ENCODE assay signal across 18 cellular contexts in the genomic region with DNA sequence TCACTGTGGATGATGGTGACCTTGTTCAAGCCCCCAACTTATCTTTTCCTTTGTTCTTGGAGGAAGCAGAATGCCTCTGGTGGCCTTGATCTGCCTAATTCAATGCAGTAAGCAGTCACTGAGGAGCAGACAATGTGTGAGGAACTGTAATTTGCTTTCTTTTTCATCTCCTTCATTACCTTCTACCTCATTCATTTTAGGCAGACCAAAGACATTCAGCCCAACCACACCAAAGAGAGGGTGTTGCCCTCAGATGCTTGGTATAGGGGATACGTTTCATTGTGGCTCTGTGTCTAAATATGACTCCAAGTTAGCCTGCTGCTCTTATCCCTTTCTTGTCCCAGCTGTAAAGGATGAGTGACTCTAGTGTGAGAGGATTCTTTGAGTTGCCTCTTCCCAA. TPM values are rescaled to one million over a fixed set of nuclear protein-coding genes. Genes with fewer than 3 reads are reported as not detected.
DNase-seq lines count a peak whose midpoint lies in the region; ATAC-seq, FAIRE-seq and TF ChIP-seq lines count a peak whose summit lies in the region.
"Had no signal": no experiment of that assay in that cellular context is flagged by ENCODE, and none has a peak within 500 bp of the region (broad histone marks: within the 10 kb centered on the region; RNA-seq: fewer than 3 reads in every experiment).

No MANE protein-coding gene starts in this region.

- FAIRE-seq in GM19239 (lab: Jason Lieb, UNC), result no peak
- FAIRE-seq: A549, GM12891 had no signal

- POLR2A ChIA-PET in activated CD4-positive, alpha-beta memory T cell treated with anti-CD3 and anti-CD28 coated beads, Interleukin-2, amount 10 ng/mL, durations not matched to agents 7 days and 5 days (lab: Charles Lee), result interaction anchor here (1.3 to 1.8 kb wide), 2 partner anchors 14 to 15 kb away, joined by 4 to 5 read pairs; a partner anchor contains a TSS
- POLR2A ChIA-PET in activated CD4-positive, alpha-beta memory T cell treated with anti-CD3 and anti-CD28 coated beads for 36 hours (lab: Charles Lee), result no interaction called here
- POLR2A ChIA-PET in CD8-positive, alpha-beta T cell (lab: Charles Lee), result interaction anchor here (0.7 kb wide), 1 partner anchor 14 kb away, joined by 4 read pairs; no protein-coding TSS in a partner anchor
- POLR2A ChIA-PET in naive thymus-derived CD4-positive, alpha-beta T cell (lab: Charles Lee), result interaction anchor here (1.5 to 2.0 kb wide), 2 partner anchors 14 to 17 kb away, joined by 5 to 10 read pairs; no protein-coding TSS in a partner anchor

- no peaks in the 10 kb centered on the region for H3K36me3 ChIP-seq in CD8-positive, alpha-beta T cell (ENCODE audit: insufficient read depth, low read length)
- peaks cover 53% of the 10 kb centered on the region for H3K36me3 ChIP-seq in RWPE2 (ENCODE audit: low read depth)
- H3K36me3 ChIP-seq in naive thymus-derived CD4-positive, alpha-beta T cell (ENCODE audit: control insufficient read depth in 2 of 3, insufficient read depth in 3 of 3, low read length in 3 of 3), result peaks cover 7 to 24% (median 9%) of the 10 kb centered on the region in 3 experiments

- no peaks in the 10 kb centered on the region for H3K9me3 Mint-ChIP-seq in activated CD4-positive, alpha-beta memory T cell treated with anti-CD3 and anti-CD28 coated beads, Interleukin-2, amount 10 ng/mL, durations not matched to agents 7 days and 5 days
- no peaks in the 10 kb centered on the region for H3K9me3 Mint-ChIP-seq in activated CD4-positive, alpha-beta memory T cell treated with anti-CD3 and anti-CD28 coated beads for 36 hours
- no peaks in the 10 kb centered on the region for H3K9me3 Mint-ChIP-seq in CD8-positive, alpha-beta T cell
- no peaks in the 10 kb centered on the region for H3K9me3 Mint-ChIP-seq in naive thymus-derived CD4-positive, alpha-beta T cell
- H3K9me3 Mint-ChIP-seq: CD4-positive, alpha-beta T cell had no signal

- H3K27me3 ChIP-seq in CD8-positive, alpha-beta T cell (ENCODE audit: insufficient read depth, low read length), result no peaks in the 10 kb centered on the region
- H3K27me3 ChIP-seq in RWPE2 (ENCODE audit: insufficient read depth, poor library complexity, severe bottlenecking), result no peaks in the 10 kb centered on the region
- no peaks in the 10 kb centered on the region for H3K27me3 ChIP-seq in naive thymus-derived CD4-positive, alpha-beta T cell (ENCODE audit: control insufficient read depth in 2 of 2, insufficient read depth in 2 of 2, low read length in 2 of 2)

- DNase-seq in activated CD4-positive, alpha-beta memory T cell treated with anti-CD3 and anti-CD28 coated beads, Interleukin-2, amount 10 ng/mL, durations not matched to agents 7 days and 5 days, result no peak
- DNase-seq in activated CD4-positive, alpha-beta memory T cell treated with anti-CD3 and anti-CD28 coated beads for 36 hours, result no peak
- no peak for DNase-seq in CD8-positive, alpha-beta T cell
- DNase-seq in RWPE2 (ENCODE audit: low spot score), result no peak
- DNase-seq in naive thymus-derived CD4-positive, alpha-beta T cell, result peak in 6 of 9 donors; percentile 9 to 47 (median 27)
- no peak for DNase-seq in GM19239 (ENCODE audit: insufficient read length, low spot score)
- DNase-seq: CD4-positive, alpha-beta T cell; DMS53; NCI-H187 treated with DMSO at 0.1 percent for 48 hours; NCI-H2227 treated with DMSO at 0.1 percent for 48 hours; NCI-H524; NCI-H82; OCI-M1; SHP77 had no signal

- no peak overlapping the region for H3K4me3 ChIP-seq in CD8-positive, alpha-beta T cell (ENCODE audit: low read depth, low read length)
- H3K4me3 ChIP-seq in RWPE2 (ENCODE audit: severe bottlenecking), result no peak overlapping the region
- no peak overlapping the region for H3K4me3 ChIP-seq in naive thymus-derived CD4-positive, alpha-beta T cell (ENCODE audit: low read length)
- H3K4me3 ChIP-seq: A549 had no signal

- peak overlapping the region; percentile 6 for H3K27ac Mint-ChIP-seq in activated CD4-positive, alpha-beta memory T cell treated with anti-CD3 and anti-CD28 coated beads, Interleukin-2, amount 10 ng/mL, durations not matched to agents 7 days and 5 days
- H3K27ac Mint-ChIP-seq in activated CD4-positive, alpha-beta memory T cell treated with anti-CD3 and anti-CD28 coated beads for 36 hours, result no peak overlapping the region
- H3K27ac Mint-ChIP-seq in CD8-positive, alpha-beta T cell, result peak overlapping the region; percentile 42
- peak overlapping the region in 8 of 9 donors; percentile 30 to 82 (median 73) for H3K27ac Mint-ChIP-seq in naive thymus-derived CD4-positive, alpha-beta T cell
- H3K27ac Mint-ChIP-seq: CD4-positive, alpha-beta T cell had no signal

- peak; percentile 36 for ATAC-seq in CD8-positive, alpha-beta T cell
- ATAC-seq in RWPE2 (ENCODE audit: low read depth) (no peak), GM18520 (IDR thresholded peaks at IDR 0.05; ENCODE audit: unreplicated experiment) (no peak)
- ATAC-seq in naive thymus-derived CD4-positive, alpha-beta T cell, result peak; percentile 56
- ATAC-seq: A549 had no signal

- TF ChIP-seq CTCF in CD8-positive, alpha-beta T cell (IDR thresholded peaks at IDR 0.05), result no peak
- TF ChIP-seq CTCF in RWPE2 (IDR thresholded peaks at IDR 0.05; ENCODE audit: poor library complexity, severe bottlenecking), result no peak

- peaks cover 11% of the 10 kb centered on the region for H3K4me1 ChIP-seq in CD8-positive, alpha-beta T cell (ENCODE audit: insufficient read depth, low read length)
- peaks cover 37% of the 10 kb centered on the region for H3K4me1 ChIP-seq in RWPE2 (ENCODE audit: insufficient read depth, poor library complexity, severe bottlenecking)
- H3K4me1 ChIP-seq in naive thymus-derived CD4-positive, alpha-beta T cell (ENCODE audit: control insufficient read depth in 2 of 2, insufficient read depth in 2 of 2, low read length in 2 of 2), result peaks cover 0 to 30% of the 10 kb centered on the region in 2 donors

- no peaks in the 10 kb centered on the region for H3K27me3 Mint-ChIP-seq in activated CD4-positive, alpha-beta memory T cell treated with anti-CD3 and anti-CD28 coated beads, Interleukin-2, amount 10 ng/mL, durations not matched to agents 7 days and 5 days
- no peaks in the 10 kb centered on the region for H3K27me3 Mint-ChIP-seq in activated CD4-positive, alpha-beta memory T cell treated with anti-CD3 and anti-CD28 coated beads for 36 hours
- no peaks in the 10 kb centered on the region for H3K27me3 Mint-ChIP-seq in CD8-positive, alpha-beta T cell (ENCODE audit: low read depth)
- no peaks in the 10 kb centered on the region for H3K27me3 Mint-ChIP-seq in naive thymus-derived CD4-positive, alpha-beta T cell
- H3K27me3 Mint-ChIP-seq: CD4-positive, alpha-beta T cell had no signal

- CTCF ChIA-PET in activated CD4-positive, alpha-beta memory T cell treated with anti-CD3 and anti-CD28 coated beads, Interleukin-2, amount 10 ng/mL, durations not matched to agents 7 days and 5 days (lab: Charles Lee), result interaction anchor here (1.3 to 4.6 kb wide), 6 partner anchors 10 to 45 kb away, joined by 3 to 33 read pairs (median 10); a partner anchor contains a TSS
- CTCF ChIA-PET in activated CD4-positive, alpha-beta memory T cell treated with anti-CD3 and anti-CD28 coated beads for 36 hours (lab: Charles Lee), result interaction anchor here (1.1 to 7.0 kb wide), 5 partner anchors 8 to 47 kb away, joined by 3 to 37 read pairs (median 11); a partner anchor contains a TSS
- CTCF ChIA-PET in CD8-positive, alpha-beta T cell (lab: Charles Lee), result interaction anchor here (1.3 to 2.0 kb wide), 4 partner anchors 8 to 28 kb away, joined by 3 to 6 read pairs (median 4); no protein-coding TSS in a partner anchor
- CTCF ChIA-PET in naive thymus-derived CD4-positive, alpha-beta T cell (lab: Charles Lee), result no interaction called here

- H3K9me3 ChIP-seq in CD8-positive, alpha-beta T cell (ENCODE audit: low read length), result no peaks in the 10 kb centered on the region
- H3K9me3 ChIP-seq in RWPE2 (ENCODE audit: severe bottlenecking), result no peaks in the 10 kb centered on the region
- no peaks in the 10 kb centered on the region for H3K9me3 ChIP-seq in naive thymus-derived CD4-positive, alpha-beta T cell (ENCODE audit: control insufficient read depth in 2 of 3, low read length in 3 of 3)
- H3K9me3 ChIP-seq: A549 had no signal

- H3K4me1 Mint-ChIP-seq in activated CD4-positive, alpha-beta memory T cell treated with anti-CD3 and anti-CD28 coated beads, Interleukin-2, amount 10 ng/mL, durations not matched to agents 7 days and 5 days, result peaks cover 22% of the 10 kb centered on the region
- peaks cover 50% of the 10 kb centered on the region for H3K4me1 Mint-ChIP-seq in activated CD4-positive, alpha-beta memory T cell treated with anti-CD3 and anti-CD28 coated beads for 36 hours (ENCODE audit: low read depth)
- peaks cover 63% of the 10 kb centered on the region for H3K4me1 Mint-ChIP-seq in CD8-positive, alpha-beta T cell (ENCODE audit: low read depth)
- H3K4me1 Mint-ChIP-seq in naive thymus-derived CD4-positive, alpha-beta T cell, result peaks cover 32 to 95% (median 85%) of the 10 kb centered on the region in 7 donors

- peaks cover 46% of the 10 kb centered on the region for H3K36me3 Mint-ChIP-seq in activated CD4-positive, alpha-beta memory T cell treated with anti-CD3 and anti-CD28 coated beads, Interleukin-2, amount 10 ng/mL, durations not matched to agents 7 days and 5 days (ENCODE audit: low read depth)
- peaks cover 28% of the 10 kb centered on the region for H3K36me3 Mint-ChIP-seq in activated CD4-positive, alpha-beta memory T cell treated with anti-CD3 and anti-CD28 coated beads for 36 hours
- peaks cover 68% of the 10 kb centered on the region for H3K36me3 Mint-ChIP-seq in CD8-positive, alpha-beta T cell
- peaks cover 3 to 38% (median 24%) of the 10 kb centered on the region in 5 donors for H3K36me3 Mint-ChIP-seq in naive thymus-derived CD4-positive, alpha-beta T cell

- H3K27ac ChIP-seq in CD8-positive, alpha-beta T cell (ENCODE audit: low read depth, low read length), result no peak overlapping the region
- H3K27ac ChIP-seq in RWPE2 (ENCODE audit: poor library complexity, severe bottlenecking), result peak overlapping the region; percentile 81
- H3K27ac ChIP-seq in naive thymus-derived CD4-positive, alpha-beta T cell (ENCODE audit: low read depth, low read length), result no peak overlapping the region
- H3K27ac ChIP-seq: A549, KMS-11 had no signal

- no peak overlapping the region for H3K4me3 Mint-ChIP-seq in activated CD4-positive, alpha-beta memory T cell treated with anti-CD3 and anti-CD28 coated beads, Interleukin-2, amount 10 ng/mL, durations not matched to agents 7 days and 5 days
- no peak overlapping the region for H3K4me3 Mint-ChIP-seq in activated CD4-positive, alpha-beta memory T cell treated with anti-CD3 and anti-CD28 coated beads for 36 hours
- no peak overlapping the region for H3K4me3 Mint-ChIP-seq in CD8-positive, alpha-beta T cell
- peak overlapping the region in 8 of 10 donors; percentile 1 to 78 (median 54) for H3K4me3 Mint-ChIP-seq in naive thymus-derived CD4-positive, alpha-beta T cell
- H3K4me3 Mint-ChIP-seq: CD4-positive, alpha-beta T cell had no signal

- intact Hi-C loops in activated CD4-positive, alpha-beta memory T cell treated with anti-CD3 and anti-CD28 coated beads for 36 hours (cut with micrococcal nuclease), result no loop called here
- intact Hi-C loops in CD8-positive, alpha-beta T cell (cut with DNase I, micrococcal nuclease), result no loop called here
- intact Hi-C loops in naive thymus-derived CD4-positive, alpha-beta T cell (cut with micrococcal nuclease), result no loop called here

RNA-seq across cellular contexts. Expression of a gene that starts 15.3 kb away (rescaled TPM):
- 10 to 100 TPM; 38.0 to 40.8 TPM for total RNA-seq in activated CD4-positive, alpha-beta memory T cell treated with anti-CD3 and anti-CD28 coated beads, Interleukin-2, amount 10 ng/mL, durations not matched to agents 7 days and 5 days
- 10 to 100 TPM; 55.7 to 62.2 TPM for total RNA-seq in activated CD4-positive, alpha-beta memory T cell treated with anti-CD3 and anti-CD28 coated beads for 36 hours
- 10 to 100 TPM; 35.2 to 39.3 TPM for total RNA-seq in CD8-positive, alpha-beta T cell
- 10 to 100 TPM; 30.7 to 57.9 (median 44.3) TPM for total RNA-seq in naive thymus-derived CD4-positive, alpha-beta T cell
- 10 to 100 TPM; 48.4 to 59.4 TPM for polyA plus RNA-seq in naive thymus-derived CD4-positive, alpha-beta T cell

RNA-seq across cellular contexts. Expression of a gene that starts 15.4 kb away (rescaled TPM):
- 10 to 100 TPM; 46.6 to 51.6 TPM for total RNA-seq in activated CD4-positive, alpha-beta memory T cell treated with anti-CD3 and anti-CD28 coated beads, Interleukin-2, amount 10 ng/mL, durations not matched to agents 7 days and 5 days
- 10 to 100 TPM; 26.9 to 34.8 TPM for total RNA-seq in activated CD4-positive, alpha-beta memory T cell treated with anti-CD3 and anti-CD28 coated beads for 36 hours
- 10 to 100 TPM; 42.2 to 42.4 TPM for total RNA-seq in CD8-positive, alpha-beta T cell
- total RNA-seq in naive thymus-derived CD4-positive, alpha-beta T cell, result 10 to 100 TPM; 38.5 to 54.0 (median 48.8) TPM
- 10 to 100 TPM; 33.7 to 36.1 TPM for polyA plus RNA-seq in naive thymus-derived CD4-positive, alpha-beta T cell

RNA-seq across cellular contexts. Expression of a gene that starts 34.8 kb away (rescaled TPM):
- total RNA-seq in activated CD4-positive, alpha-beta memory T cell treated with anti-CD3 and anti-CD28 coated beads, Interleukin-2, amount 10 ng/mL, durations not matched to agents 7 days and 5 days, result not detected
- total RNA-seq in activated CD4-positive, alpha-beta memory T cell treated with anti-CD3 and anti-CD28 coated beads for 36 hours, result not detected
- total RNA-seq in CD8-positive, alpha-beta T cell, result under 1 TPM in 1 of 2 experiments, not detected in 1; 0.38 TPM
- 1 to 10 TPM in 2 of 5 experiments, under 1 TPM in 3; 0.45 to 1.8 (median 0.75) TPM for total RNA-seq in naive thymus-derived CD4-positive, alpha-beta T cell
- polyA plus RNA-seq in naive thymus-derived CD4-positive, alpha-beta T cell, result not detected
- polyA plus RNA-seq: A549 had no signal

Comparison
In these comparisons a context has a peak if more than half of its experiments do, and no peak if none do; other contexts are left out.
1. DNase-seq: peak in naive thymus-derived CD4-positive, alpha-beta T cell (6 of 9); none in activated CD4-positive, alpha-beta memory T cell treated with anti-CD3 and anti-CD28 coated beads, Interleukin-2, amount 10 ng/mL, durations not matched to agents 7 days and 5 days (single experiment), activated CD4-positive, alpha-beta memory T cell treated with anti-CD3 and anti-CD28 coated beads for 36 hours (single experiment), CD8-positive, alpha-beta T cell (0 of 7), RWPE2 (single experiment) and GM19239 (single experiment).
2. H3K4me3 Mint-ChIP-seq: peak in naive thymus-derived CD4-positive, alpha-beta T cell (8 of 10); none in activated CD4-positive, alpha-beta memory T cell treated with anti-CD3 and anti-CD28 coated beads, Interleukin-2, amount 10 ng/mL, durations not matched to agents 7 days and 5 days (single experiment), activated CD4-positive, alpha-beta memory T cell treated with anti-CD3 and anti-CD28 coated beads for 36 hours (single experiment) and CD8-positive, alpha-beta T cell (single experiment).
3. ATAC-seq: peak in CD8-positive, alpha-beta T cell (single experiment) and naive thymus-derived CD4-positive, alpha-beta T cell (single experiment); none in RWPE2 (single experiment) and GM18520 (single experiment).